ENCODE assay signal across 8 cellular contexts in the genomic region with DNA sequence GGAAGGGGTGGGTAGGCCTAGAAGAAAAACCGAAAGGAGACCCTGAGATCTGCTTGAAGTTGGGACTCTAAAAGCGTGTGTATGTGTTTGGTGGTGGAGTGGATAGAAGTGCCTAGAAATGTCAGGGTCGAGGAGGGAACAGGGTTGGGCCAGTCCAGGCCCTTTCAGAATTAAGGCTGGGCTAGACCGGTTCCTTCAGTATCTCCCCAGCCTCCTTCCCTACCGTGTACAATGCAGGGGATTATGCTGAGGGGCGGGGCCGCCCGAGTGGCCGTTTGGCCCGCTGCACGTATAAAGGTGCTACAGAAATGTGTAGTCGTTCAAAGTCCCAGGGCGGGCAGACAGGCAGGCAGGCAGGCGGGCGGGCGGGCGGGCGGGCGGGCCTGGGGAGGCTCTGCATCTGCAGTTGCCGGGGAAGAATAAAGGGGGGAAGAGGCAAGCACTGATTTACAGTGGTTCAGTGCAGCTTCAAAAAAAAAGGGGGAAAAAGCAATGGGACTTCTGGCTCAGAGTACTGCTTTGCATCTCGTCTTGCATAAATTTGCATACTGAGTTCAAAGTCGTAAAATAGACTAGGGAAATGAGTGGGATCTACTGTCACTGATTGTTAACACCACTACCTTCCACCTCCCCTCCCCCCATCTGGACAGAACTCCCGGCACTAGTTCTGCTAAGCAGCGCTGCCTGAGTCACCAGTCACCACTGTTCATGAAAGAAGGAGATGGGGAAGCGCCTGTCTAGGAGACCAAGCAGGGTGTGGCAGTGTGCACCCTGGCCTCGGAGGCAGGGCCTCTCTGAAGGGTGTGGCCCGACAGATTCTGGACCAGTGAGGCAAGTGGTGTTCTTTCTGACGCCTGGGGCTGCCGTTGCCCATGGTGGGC. TPM values are rescaled to one million over a fixed set of nuclear protein-coding genes. Genes with fewer than 3 reads are reported as not detected.
A peak's percentile ranks its signal among the peaks of the same experiment; 100 is the strongest.
DNase-seq lines count a peak whose midpoint lies in the region; ATAC-seq, FAIRE-seq and TF ChIP-seq lines count a peak whose summit lies in the region.

No MANE protein-coding gene starts in this region.

- FAIRE-seq in RCC 7860 (lab: Jason Lieb, UNC) = no peak

- in situ Hi-C loops in gastrocnemius medialis (cut with MboI; ENCODE audit: low sequenced_read_pairs in 4 of 4) = no loop called here

- no peak overlapping the region for H3K27ac ChIP-seq in foreskin keratinocyte
- H3K27ac ChIP-seq in gastrocnemius medialis = peak overlapping the region in 3 of 4 donors; percentile 27 to 55 (median 47)

- DNase-seq in HK-2 (ENCODE audit: unreplicated experiment) (peak; percentile 17), RCC 7860 (ENCODE audit: low spot score) (peak; percentile 23), foreskin keratinocyte (peak; percentile 47 to 80), gastrocnemius medialis (no peak), HEK293T (ENCODE audit: extremely low spot score) (no peak)
- DNase-seq in activated T-cell treated with anti-CD3 and anti-CD28 coated beads, Interleukin-2, amount 50 U/mL, for 24 hours = no peak

- ATAC-seq in foreskin keratinocyte = peak; percentile 75
- no peak for ATAC-seq in gastrocnemius medialis
- ATAC-seq in GM18867 (IDR thresholded peaks at IDR 0.05; ENCODE audit: unreplicated experiment) = no peak
- ATAC-seq in HG02678 (IDR thresholded peaks at IDR 0.05; ENCODE audit: unreplicated experiment) = no peak

- POLR2A ChIA-PET in HEK293T (lab: Yijun Ruan, JAX) = no interaction called here

- peaks cover 72% of the 10 kb centered on the region for H3K27me3 Mint-ChIP-seq in activated T-cell treated with anti-CD3 and anti-CD28 coated beads, Interleukin-2, amount 50 U/mL, for 24 hours

- intact Hi-C loops in gastrocnemius medialis (cut with DNase I; ENCODE audit: low total_unique reads) = no loop called here

- H3K4me3 Mint-ChIP-seq in activated T-cell treated with anti-CD3 and anti-CD28 coated beads, Interleukin-2, amount 50 U/mL, for 24 hours = no peak overlapping the region

- no peaks in the 10 kb centered on the region for H3K36me3 Mint-ChIP-seq in activated T-cell treated with anti-CD3 and anti-CD28 coated beads, Interleukin-2, amount 50 U/mL, for 24 hours (ENCODE audit: low read depth)

- peak overlapping the region in 3 of 4 donors; percentile 56 to 58 (median 57) for H3K4me3 ChIP-seq in gastrocnemius medialis

- peaks cover 29% of the 10 kb centered on the region for H3K4me1 Mint-ChIP-seq in activated T-cell treated with anti-CD3 and anti-CD28 coated beads, Interleukin-2, amount 50 U/mL, for 24 hours (ENCODE audit: low read depth)

- peaks cover 4% of the 10 kb centered on the region for H3K4me1 ChIP-seq in foreskin keratinocyte
- peaks cover 4 to 14% of the 10 kb centered on the region in 2 donors for H3K4me1 ChIP-seq in gastrocnemius medialis

- no peaks in the 10 kb centered on the region for H3K9me3 Mint-ChIP-seq in activated T-cell treated with anti-CD3 and anti-CD28 coated beads, Interleukin-2, amount 50 U/mL, for 24 hours

- no peak overlapping the region for H3K27ac Mint-ChIP-seq in activated T-cell treated with anti-CD3 and anti-CD28 coated beads, Interleukin-2, amount 50 U/mL, for 24 hours

- H3K36me3 ChIP-seq in gastrocnemius medialis = no peaks in the 10 kb centered on the region

- TF ChIP-seq POLR2A in gastrocnemius medialis (IDR thresholded peaks at IDR 0.05) = no peak

- CTCF ChIA-PET in HEK293T (lab: Yijun Ruan, JAX) = no interaction called here

- no peaks in the 10 kb centered on the region for H3K9me3 ChIP-seq in gastrocnemius medialis

- TF ChIP-seq CTCF in foreskin keratinocyte (conservative IDR thresholded peaks at IDR 0.05) (no peak), gastrocnemius medialis (IDR thresholded peaks at IDR 0.05 in 4 of 5, conservative IDR thresholded peaks at IDR 0.05 in 1 of 5) (no peak)

- H3K27me3 ChIP-seq in foreskin keratinocyte (peaks cover 49% of the 10 kb centered on the region), gastrocnemius medialis (peaks cover 37 to 41% (median 38%) of the 10 kb centered on the region in 3 donors)

TF ChIP-seq in HEK293T, 16 proteins besides CTCF, POLR2A, EP300 and RAD21:
- TF ChIP-seq ZNF384 (IDR thresholded peaks at IDR 0.05) (no peak), FOXA1 (IDR thresholded peaks at IDR 0.05) (no peak), SUZ12 (IDR thresholded peaks at IDR 0.05) (no peak), ELF4 (IDR thresholded peaks at IDR 0.05) (no peak), HDGF (IDR thresholded peaks at IDR 0.05; ENCODE audit: borderline replicate concordance) (no peak), FOXM1 (IDR thresholded peaks at IDR 0.05; ENCODE audit: borderline replicate concordance) (no peak), L3MBTL2 (conservative IDR thresholded peaks at IDR 0.05) (no peak), BHLHE40 (IDR thresholded peaks at IDR 0.05; ENCODE audit: borderline replicate concordance) (no peak), FOXK2 (IDR thresholded peaks at IDR 0.05) (no peak), PKNOX1 (IDR thresholded peaks at IDR 0.05) (no peak), TARDBP (IDR thresholded peaks at IDR 0.05) (no peak), LEF1 (IDR thresholded peaks at IDR 0.05; ENCODE audit: borderline replicate concordance) (no peak), SP1 (IDR thresholded peaks at IDR 0.05) (no peak), NFRKB (IDR thresholded peaks at IDR 0.05) (no peak), CTBP1 (IDR thresholded peaks at IDR 0.05; ENCODE audit: borderline replicate concordance) (no peak)
TF ChIP-seq in HEK293T: peak in this region for 0.

RNA-seq across cellular contexts. Expression of gene IGFBP2, which starts 3.6 kb away (rescaled TPM):
- total RNA-seq in foreskin keratinocyte (33.9 and 46.8 TPM in 2 replicates), gastrocnemius medialis (10 to 100 TPM; 14.3 to 44.4 (median 23.6) TPM)
- polyA plus RNA-seq in foreskin keratinocyte = 41.4 and 55.5 TPM in 2 replicates

RNA-seq across cellular contexts. Expression of gene IGFBP5, which starts 58.5 kb away (rescaled TPM):
- total RNA-seq in foreskin keratinocyte (0.20 and 0.28 TPM in 2 replicates), gastrocnemius medialis (100 to 1,000 TPM in 3 of 4 donors, 10 to 100 TPM in 1; 99.5 to 550 (median 279) TPM)
- polyA plus RNA-seq in foreskin keratinocyte = 0.07 and 0.19 TPM in 2 replicates

Comparison
In these comparisons a context has a peak if more than half of its experiments do, and no peak if none do; other contexts are left out.
1. DNase-seq: peak in HK-2 (single experiment), RCC 7860 (single experiment) and foreskin keratinocyte (2 of 2); none in gastrocnemius medialis (0 of 2), activated T-cell treated with anti-CD3 and anti-CD28 coated beads, Interleukin-2, amount 50 U/mL, for 24 hours (single experiment) and HEK293T (single experiment).
2. RNA of gene IGFBP5, which starts 58.5 kb away (total RNA-seq): 99.5 to 550 TPM in gastrocnemius medialis; 0.20 to 0.28 TPM in foreskin keratinocyte; every median in the first group is over 10 times any median in the second.